9 cellular contexts compared by ENCODE assay signal in the genomic region with DNA sequence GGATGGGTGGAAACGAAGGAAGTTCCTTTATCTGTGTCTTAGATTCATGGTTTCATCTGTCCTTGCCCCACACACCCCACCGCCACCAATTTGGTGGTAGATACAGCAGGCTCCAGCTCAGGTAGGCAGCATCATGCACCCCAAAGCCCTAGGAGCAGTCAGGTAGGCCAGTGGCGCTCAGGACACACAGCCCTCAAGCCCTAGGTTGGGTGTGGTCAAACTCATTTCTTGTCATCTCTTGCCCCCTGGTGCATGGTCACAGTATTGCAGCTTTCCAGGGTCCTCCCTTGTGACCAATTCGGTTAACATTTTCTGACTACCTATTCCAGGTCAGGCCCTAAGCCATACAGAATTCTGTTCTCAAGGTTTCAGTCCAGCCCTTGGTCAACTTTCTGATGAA. TPM values are rescaled to one million over a fixed set of nuclear protein-coding genes. Genes with fewer than 3 reads are reported as not detected.
DNase-seq lines count a peak whose midpoint lies in the region; ATAC-seq lines count a peak whose summit lies in the region.
"Had no signal": no experiment of that assay in that cellular context is flagged by ENCODE, and none has a peak within 500 bp of the region (broad histone marks: within the 10 kb centered on the region; RNA-seq: fewer than 3 reads in every experiment).

No MANE protein-coding gene starts in this region.

- no peak overlapping the region for H3K18ac ChIP-seq in mesenchymal stem cell (ENCODE audit: low read depth in 1 of 2, low read length in 2 of 2)

- H3K27ac ChIP-seq in right cardiac atrium (ENCODE audit: low read length), result no peak overlapping the region
- H3K27ac ChIP-seq in mesenchymal stem cell (ENCODE audit: low read length, poor library complexity, severe bottlenecking), result no peak overlapping the region
- H3K27ac ChIP-seq: thoracic aorta had no signal

- no peak overlapping the region for H3K4me2 ChIP-seq in mesenchymal stem cell (ENCODE audit: low read length, poor library complexity, severe bottlenecking)

- no peak overlapping the region for H2BK5ac ChIP-seq in mesenchymal stem cell (ENCODE audit: low read depth, low read length, poor library complexity, severe bottlenecking)

- DNase-seq in AML-193 (lab: John Stamatoyannopoulos, UW) (peak; percentile 6 to 13), RKO (ENCODE audit: low spot score) (peak; percentile 46), right cardiac atrium (peak in 2 of 3 donors; percentile 50 to 54), mesenchymal stem cell (no peak)
- peak; percentile 20 for DNase-seq in activated gamma-delta T cell treated with anti-CD3 and anti-CD28 coated beads, Interleukin-2, amount 50 U/mL, for 16 hours (ENCODE audit: low read depth)
- DNase-seq in stimulated activated CD4-positive, alpha-beta T cell treated with anti-CD3 and anti-CD28 coated beads, Interleukin-1b, Interleukin-23, amount 100 ng/mL, for 48 hours, result peak; percentile 44

- no peaks in the 10 kb centered on the region for H3K36me3 ChIP-seq in mesenchymal stem cell (ENCODE audit: control insufficient read depth in 1 of 2, insufficient read depth in 2 of 2, low read depth in 1 of 2, low read length in 2 of 2)
- H3K36me3 ChIP-seq: thoracic aorta had no signal

- no peak overlapping the region for H2BK120ac ChIP-seq in mesenchymal stem cell (ENCODE audit: low read depth, low read length)

- intact Hi-C loops in right cardiac atrium (cut with DNase I), result loop anchor here in 1 of 4 donors (2.0 kb wide), 1 partner anchor 530 kb away; no protein-coding TSS in a partner anchor

- no peak overlapping the region for H3K14ac ChIP-seq in mesenchymal stem cell (ENCODE audit: low read length in 2 of 2)

- no peaks in the 10 kb centered on the region for H3K4me1 ChIP-seq in right cardiac atrium (ENCODE audit: control insufficient read depth, insufficient read depth, low read length)
- no peaks in the 10 kb centered on the region for H3K4me1 ChIP-seq in mesenchymal stem cell (ENCODE audit: control insufficient read depth, insufficient read depth, low read depth, low read length)

- no peak overlapping the region for H4K8ac ChIP-seq in mesenchymal stem cell (ENCODE audit: low read length)

- H3K9me3 ChIP-seq in right cardiac atrium (ENCODE audit: control insufficient read depth, low read length) (no peaks in the 10 kb centered on the region), mesenchymal stem cell (ENCODE audit: control insufficient read depth, low read length) (no peaks in the 10 kb centered on the region)
- H3K9me3 ChIP-seq: thoracic aorta had no signal

- H2BK15ac ChIP-seq in mesenchymal stem cell (ENCODE audit: low read depth, poor library complexity, severe bottlenecking), result no peak overlapping the region

- H2BK12ac ChIP-seq in mesenchymal stem cell (ENCODE audit: low read length in 2 of 2), result no peak overlapping the region

- H3K4me3 ChIP-seq in right cardiac atrium (ENCODE audit: low read length) (no peak overlapping the region), mesenchymal stem cell (ENCODE audit: insufficient read depth in 1 of 2, low read depth in 1 of 2, low read length in 2 of 2) (no peak overlapping the region)
- H3K4me3 ChIP-seq: thoracic aorta had no signal

- H3K4ac ChIP-seq in mesenchymal stem cell (ENCODE audit: low read depth in 1 of 2, low read length in 2 of 2), result no peak overlapping the region

- H3K23ac ChIP-seq in mesenchymal stem cell (ENCODE audit: low read length in 2 of 2), result no peak overlapping the region

- H3K79me1 ChIP-seq in mesenchymal stem cell (replicated peaks; ENCODE audit: low read length, poor library complexity, severe bottlenecking), result no peaks in the 10 kb centered on the region

- H3K9ac ChIP-seq in mesenchymal stem cell (ENCODE audit: low read length), result no peak overlapping the region

- peak; percentile 96 for ATAC-seq in GM18502 (IDR thresholded peaks at IDR 0.05; ENCODE audit: poor library complexity, unreplicated experiment)
- peak; percentile 87 for ATAC-seq in HG03175 (IDR thresholded peaks at IDR 0.05; ENCODE audit: unreplicated experiment)
- peak in 1 of 2 donors; percentile 51 for ATAC-seq in right cardiac atrium

- H2AFZ ChIP-seq in mesenchymal stem cell (ENCODE audit: low read depth, low read length), result no peak overlapping the region

- 50% methylated on average over 4 of the region's 4 CpGs for WGBS in right cardiac atrium
- 22% methylated on average over 3 of the region's 4 CpGs for WGBS in mesenchymal stem cell

- no peaks in the 10 kb centered on the region for H3K27me3 ChIP-seq in right cardiac atrium (ENCODE audit: control insufficient read depth, insufficient read depth)
- H3K27me3 ChIP-seq in mesenchymal stem cell (ENCODE audit: control insufficient read depth in 1 of 2, insufficient read depth in 1 of 2, low read length in 2 of 2), result peaks cover 0 to 32% of the 10 kb centered on the region in 2 experiments

- H4K91ac ChIP-seq in mesenchymal stem cell (ENCODE audit: low read length), result no peak overlapping the region

- no peak overlapping the region for H2AK5ac ChIP-seq in mesenchymal stem cell (ENCODE audit: low read length, severe bottlenecking)

RNA-seq across cellular contexts. Expression of a gene that starts 14.5 kb away (rescaled TPM):
- 1 to 10 TPM in 2 of 4 donors, under 1 TPM in 2; 0.38 to 1.3 (median 0.97) TPM for total RNA-seq in right cardiac atrium
- 0.27 TPM for polyA plus RNA-seq in right cardiac atrium
- not detected for polyA plus RNA-seq in mesenchymal stem cell (2013, experiment 1 of 2)
- not detected for polyA plus RNA-seq in mesenchymal stem cell (2013, experiment 2 of 2)

RNA-seq across cellular contexts. Expression of a gene that starts 35.0 kb away (rescaled TPM):
- under 1 TPM in 1 of 4 donors, not detected in 3; 0.48 TPM for total RNA-seq in right cardiac atrium
- 0.23 TPM for polyA plus RNA-seq in right cardiac atrium
- not detected for polyA plus RNA-seq in mesenchymal stem cell (2013, experiment 1 of 2)
- polyA plus RNA-seq in mesenchymal stem cell (2013, experiment 2 of 2), result not detected
- total RNA-seq: thoracic aorta had no signal

RNA-seq across cellular contexts. Expression of a gene that starts 53.7 kb away (rescaled TPM):
- not detected for total RNA-seq in right cardiac atrium
- polyA plus RNA-seq in right cardiac atrium, result not detected
- polyA plus RNA-seq in mesenchymal stem cell (2013, experiment 1 of 2), result not detected
- polyA plus RNA-seq in mesenchymal stem cell (2013, experiment 2 of 2), result not detected
- total RNA-seq: thoracic aorta had no signal
